In genomic region chr3:59608356-59608755, GRCh38 we compare ENCODE assay signal across 22 cellular contexts.
DNase-seq lines count a peak whose midpoint lies in the region; ATAC-seq and TF ChIP-seq lines count a peak whose summit lies in the region.
"Had no signal": no experiment of that assay in that cellular context is flagged by ENCODE, and none has a peak within 500 bp of the region (broad histone marks: within the 10 kb centered on the region; RNA-seq: fewer than 3 reads in every experiment).

No MANE protein-coding gene starts in this region.

- H3K4me1 ChIP-seq in left ventricle myocardium inferior (peaks cover 22% of the 10 kb centered on the region), trophoblast cell (ENCODE audit: control insufficient read depth in 1 of 2, insufficient read depth in 2 of 2, low read length in 2 of 2) (no peaks in the 10 kb centered on the region), neural progenitor cell (no peaks in the 10 kb centered on the region)
- H3K4me1 ChIP-seq: A549, parathyroid adenoma, vagina had no signal

- intact Hi-C loops in left ventricle myocardium inferior (cut with micrococcal nuclease) (no loop called here), Right ventricle myocardium inferior (cut with DNase I) (loop anchor here (10.0 kb wide), 1 partner anchor 246 kb away; no protein-coding TSS in a partner anchor)

- H3K9me3 ChIP-seq in left ventricle myocardium inferior (replicated peaks) (no peaks in the 10 kb centered on the region), trophoblast cell (ENCODE audit: insufficient read depth, low read depth, low read length) (no peaks in the 10 kb centered on the region), neural progenitor cell (ENCODE audit: low read depth) (no peaks in the 10 kb centered on the region)
- H3K9me3 ChIP-seq: A549; BLaER1 treated with 17β-estradiol and CSF1 and Interleukin-3, amounts not matched to agents 10 nM and 100 nM; heart right ventricle; SK-N-SH; vagina had no signal

- H4K91ac ChIP-seq in trophoblast cell (ENCODE audit: low read depth, low read length), result no peak overlapping the region

- H3K27me3 ChIP-seq in left ventricle myocardium inferior (ENCODE audit: low read depth) (no peaks in the 10 kb centered on the region), trophoblast cell (ENCODE audit: insufficient read depth, low read length) (no peaks in the 10 kb centered on the region), neural progenitor cell (no peaks in the 10 kb centered on the region)
- H3K27me3 ChIP-seq: BLaER1 treated with 17β-estradiol and CSF1 and Interleukin-3, amounts not matched to agents 10 nM and 100 nM; heart right ventricle; vagina had no signal

- no peak overlapping the region for H2BK12ac ChIP-seq in trophoblast cell (ENCODE audit: low read length)

- H2BK120ac ChIP-seq in trophoblast cell (ENCODE audit: insufficient read depth, low read length, poor library complexity), result no peak overlapping the region

- no peak overlapping the region for H3K18ac ChIP-seq in trophoblast cell (ENCODE audit: low read length)

- DNase-seq in left ventricle myocardium inferior (no peak), Right ventricle myocardium inferior (ENCODE audit: missing footprints) (no peak), NCI-H2107 treated with DMSO at 0.1 percent for 48 hours (lab: John Stamatoyannopoulos, UW; ENCODE audit: unreplicated experiment) (peak; percentile 92), NCI-H524 (lab: John Stamatoyannopoulos, UW) (peak; percentile 62 to 75), trophoblast cell (no peak), neural progenitor cell (ENCODE audit: low spot score) (no peak), type B pancreatic cell (ENCODE audit: extremely low spot score, unreplicated experiment) (no peak)
- DNase-seq: activated CD4-positive, CD25-positive, alpha-beta regulatory T cell treated with anti-CD3 and anti-CD28 coated beads, Interleukin-2, amount 50 U/mL, for 72 hours; activated naive CD4-positive, alpha-beta T cell treated with anti-CD3 and anti-CD28 coated beads, Interleukin-2, amount 10 ng/mL, durations not matched to agents 7 days and 5 days; activated T-cell treated with anti-CD3 and anti-CD28 coated beads, Interleukin-2, amount 50 U/mL, for 4 hours; heart right ventricle; immature natural killer cell; left ventricle myocardium superior; SK-N-SH; stimulated activated CD4-positive, alpha-beta T cell treated with anti-CD3 and anti-CD28 coated beads, Interleukin-15, amount 100 ng/mL, for 24 hours had no signal

- H3K4me3 ChIP-seq in left ventricle myocardium inferior, result no peak overlapping the region
- H3K4me3 ChIP-seq in trophoblast cell (ENCODE audit: low read depth, low read length), result no peak overlapping the region
- no peak overlapping the region for H3K4me3 ChIP-seq in neural progenitor cell
- H3K4me3 ChIP-seq: A549; BLaER1 treated with 17β-estradiol and CSF1 and Interleukin-3, amounts not matched to agents 10 nM and 100 nM; heart right ventricle; vagina had no signal

- TF ChIP-seq CTCF in left ventricle myocardium inferior (IDR thresholded peaks at IDR 0.05; ENCODE audit: borderline replicate concordance), result no peak
- no peak for TF ChIP-seq CTCF in neural progenitor cell (IDR thresholded peaks at IDR 0.05)
- no peak for TF ChIP-seq CTCF in type B pancreatic cell (conservative IDR thresholded peaks at IDR 0.05)

- WGBS in trophoblast cell (ENCODE audit: extremely low coverage, insufficient coverage, insufficient read length), result no CpG with 5 or more reads among the region's 6 CpGs

- peaks cover 1% of the 10 kb centered on the region for H3K79me2 ChIP-seq in trophoblast cell (ENCODE audit: control insufficient read depth, insufficient read depth, low read length, poor library complexity)
- H3K79me2 ChIP-seq in neural progenitor cell (ENCODE audit: low read depth), result no peaks in the 10 kb centered on the region
- H3K79me2 ChIP-seq: parathyroid adenoma had no signal

- no peak overlapping the region for H4K8ac ChIP-seq in trophoblast cell (ENCODE audit: low read depth, low read length)

- H2BK5ac ChIP-seq in trophoblast cell (ENCODE audit: low read depth, low read length, poor library complexity), result no peak overlapping the region

- no peak overlapping the region for H3K4ac ChIP-seq in trophoblast cell (ENCODE audit: low read depth, low read length)

- H3K36me3 Mint-ChIP-seq in neural progenitor cell (no peaks in the 10 kb centered on the region), type B pancreatic cell (no peaks in the 10 kb centered on the region)
- H3K36me3 Mint-ChIP-seq: activated naive CD4-positive, alpha-beta T cell treated with anti-CD3 and anti-CD28 coated beads, Interleukin-2, amount 10 ng/mL, durations not matched to agents 7 days and 5 days; immature natural killer cell had no signal

- H3K4me2 ChIP-seq in trophoblast cell (ENCODE audit: low read length) (no peak overlapping the region), neural progenitor cell (no peak overlapping the region)
- H3K4me2 ChIP-seq: A549; BLaER1 treated with 17β-estradiol and CSF1 and Interleukin-3, amounts not matched to agents 10 nM and 100 nM; KMS-11; SK-N-SH had no signal

- H4K20me1 ChIP-seq in neural progenitor cell (ENCODE audit: low read depth), result no peaks in the 10 kb centered on the region
- H4K20me1 ChIP-seq: BLaER1 treated with 17β-estradiol and CSF1 and Interleukin-3, amounts not matched to agents 10 nM and 100 nM had no signal

- no peak overlapping the region for H2AK5ac ChIP-seq in trophoblast cell (ENCODE audit: low read length)

- no peak overlapping the region for H3K23ac ChIP-seq in trophoblast cell (ENCODE audit: low read length)

- H3K4me3 Mint-ChIP-seq in neural progenitor cell (no peak overlapping the region), type B pancreatic cell (no peak overlapping the region)
- H3K4me3 Mint-ChIP-seq: activated naive CD4-positive, alpha-beta T cell treated with anti-CD3 and anti-CD28 coated beads, Interleukin-2, amount 10 ng/mL, durations not matched to agents 7 days and 5 days; activated T-cell treated with anti-CD3 and anti-CD28 coated beads, Interleukin-2, amount 50 U/mL, for 4 hours; immature natural killer cell; nephron had no signal

- H4K12ac ChIP-seq in trophoblast cell (ENCODE audit: low read depth, low read length), result no peak overlapping the region

- no peaks in the 10 kb centered on the region for H3F3A ChIP-seq in neural progenitor cell (ENCODE audit: low read depth)

- H3K27me3 Mint-ChIP-seq in neural progenitor cell (ENCODE audit: insufficient read depth, low read depth) (peaks cover 9% of the 10 kb centered on the region), type B pancreatic cell (peaks cover 10% of the 10 kb centered on the region)
- H3K27me3 Mint-ChIP-seq: activated naive CD4-positive, alpha-beta T cell treated with anti-CD3 and anti-CD28 coated beads, Interleukin-2, amount 10 ng/mL, durations not matched to agents 7 days and 5 days had no signal

- H3K9ac ChIP-seq in trophoblast cell (ENCODE audit: low read length), result no peak overlapping the region
- H3K9ac ChIP-seq in neural progenitor cell, result no peak overlapping the region
- H3K9ac ChIP-seq: BLaER1 treated with 17β-estradiol and CSF1 and Interleukin-3, amounts not matched to agents 10 nM and 100 nM; KMS-11; parathyroid adenoma; SK-N-SH had no signal

- H2AFZ ChIP-seq in trophoblast cell (ENCODE audit: insufficient read depth, low read length, poor library complexity) (no peak overlapping the region), neural progenitor cell (replicated peaks) (no peak overlapping the region)
- H2AFZ ChIP-seq: parathyroid adenoma had no signal

- no peaks in the 10 kb centered on the region for H3K79me1 ChIP-seq in trophoblast cell (ENCODE audit: low read length)

- H3K27ac Mint-ChIP-seq in neural progenitor cell, result no peak overlapping the region
- H3K27ac Mint-ChIP-seq in type B pancreatic cell, result no peak overlapping the region
- H3K27ac Mint-ChIP-seq: activated naive CD4-positive, alpha-beta T cell treated with anti-CD3 and anti-CD28 coated beads, Interleukin-2, amount 10 ng/mL, durations not matched to agents 7 days and 5 days; immature natural killer cell; nephron had no signal

- H3K14ac ChIP-seq in trophoblast cell (ENCODE audit: low read length), result no peak overlapping the region

- H3K9me3 Mint-ChIP-seq in neural progenitor cell, result peaks cover 6% of the 10 kb centered on the region
- H3K9me3 Mint-ChIP-seq in type B pancreatic cell, result peaks cover 4% of the 10 kb centered on the region
- H3K9me3 Mint-ChIP-seq: activated naive CD4-positive, alpha-beta T cell treated with anti-CD3 and anti-CD28 coated beads, Interleukin-2, amount 10 ng/mL, durations not matched to agents 7 days and 5 days; activated T-cell treated with anti-CD3 and anti-CD28 coated beads, Interleukin-2, amount 50 U/mL, for 4 hours; immature natural killer cell had no signal

- H3K4me1 Mint-ChIP-seq in neural progenitor cell, result peaks cover 38% of the 10 kb centered on the region
- peaks cover 30% of the 10 kb centered on the region for H3K4me1 Mint-ChIP-seq in type B pancreatic cell (ENCODE audit: unreplicated experiment)
- H3K4me1 Mint-ChIP-seq: activated naive CD4-positive, alpha-beta T cell treated with anti-CD3 and anti-CD28 coated beads, Interleukin-2, amount 10 ng/mL, durations not matched to agents 7 days and 5 days; immature natural killer cell had no signal

- no peak for ATAC-seq in Right ventricle myocardium inferior
- ATAC-seq in HG03378 (IDR thresholded peaks at IDR 0.05; ENCODE audit: unreplicated experiment), result no peak
- ATAC-seq: A549; activated T-cell treated with anti-CD3 and anti-CD28 coated beads, Interleukin-2, amount 50 U/mL, for 4 hours had no signal

- no peaks in the 10 kb centered on the region for H3K36me3 ChIP-seq in left ventricle myocardium inferior
- no peaks in the 10 kb centered on the region for H3K36me3 ChIP-seq in trophoblast cell (ENCODE audit: control insufficient read depth in 1 of 2, insufficient read depth in 2 of 2, low read length in 2 of 2)
- no peaks in the 10 kb centered on the region for H3K36me3 ChIP-seq in neural progenitor cell
- H3K36me3 ChIP-seq: BLaER1 treated with 17β-estradiol and CSF1 and Interleukin-3, amounts not matched to agents 10 nM and 100 nM; heart right ventricle; vagina had no signal

- H3K27ac ChIP-seq in left ventricle myocardium inferior (replicated peaks) (peak overlapping the region; percentile 87), trophoblast cell (ENCODE audit: low read depth, low read length) (no peak overlapping the region), neural progenitor cell (no peak overlapping the region)
- H3K27ac ChIP-seq: A549; BLaER1 treated with 17β-estradiol and CSF1 and Interleukin-3, amounts not matched to agents 10 nM and 100 nM; KMS-11; parathyroid adenoma; vagina had no signal

Comparison
In these comparisons a context has a peak if more than half of its experiments do, and no peak if none do; other contexts are left out.
1. DNase-seq: peak in NCI-H2107 treated with DMSO at 0.1 percent for 48 hours (single experiment) and NCI-H524 (2 of 2); none in left ventricle myocardium inferior (single experiment), Right ventricle myocardium inferior (single experiment), trophoblast cell (0 of 2), neural progenitor cell (single experiment) and type B pancreatic cell (single experiment).